ENCODE assay signal across 26 cellular contexts in the genomic region with DNA sequence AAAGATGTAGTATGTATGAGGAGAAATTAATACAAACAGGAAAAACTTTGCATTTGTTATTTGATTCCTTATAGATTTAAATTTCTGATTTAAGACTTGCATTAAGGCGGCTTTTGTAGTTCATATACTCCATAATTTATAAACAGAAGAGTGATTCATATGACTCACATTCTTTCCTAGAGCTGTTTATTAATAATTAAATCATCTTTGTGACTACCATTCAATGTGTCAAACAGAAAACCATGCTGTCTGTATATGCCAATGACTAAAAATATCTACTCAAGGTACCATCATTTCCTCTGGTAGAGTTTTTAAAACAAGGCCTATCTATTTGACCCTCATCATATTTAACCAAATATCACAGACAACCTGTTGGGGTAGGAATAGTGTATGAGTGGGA.
DNase-seq lines count a peak whose midpoint lies in the region; ATAC-seq and TF ChIP-seq lines count a peak whose summit lies in the region.
"Had no signal": no experiment of that assay in that cellular context is flagged by ENCODE, and none has a peak within 500 bp of the region (broad histone marks: within the 10 kb centered on the region; RNA-seq: fewer than 3 reads in every experiment).

No MANE protein-coding gene starts in this region.

- 0 out of 2 replicates have a peak overlapping the region, but pooled peaks have one; percentile 53 for H2AK5ac ChIP-seq in IMR-90 (ENCODE audit: low read depth, low read length)

- dilution Hi-C loops in IMR-90 (cut with HindIII; ENCODE audit: low sequenced_read_pairs, unreplicated experiment) = no loop called here

- no peak overlapping the region for H3K27ac ChIP-seq in BLaER1
- H3K27ac ChIP-seq in IMR-90 (ENCODE audit: insufficient read depth, low read length) = no peak overlapping the region
- H3K27ac ChIP-seq in CD4-positive, alpha-beta memory T cell (ENCODE audit: low read depth, low read length) = no peak overlapping the region
- H3K27ac ChIP-seq in spleen = no peak overlapping the region
- H3K27ac ChIP-seq: RWPE1 had no signal

- H2BK20ac ChIP-seq in IMR-90 (ENCODE audit: low read depth, low read length) = 0 out of 2 replicates have a peak overlapping the region, but pooled peaks have one; percentile 5

- no peak overlapping the region for H4K91ac ChIP-seq in IMR-90 (ENCODE audit: insufficient read depth, low read depth, low read length)

- no peak overlapping the region for H3K4me3 ChIP-seq in BLaER1
- no peak overlapping the region for H3K4me3 ChIP-seq in IMR-90 (ENCODE audit: insufficient read depth, low read depth, low read length)
- H3K4me3 ChIP-seq in CD4-positive, alpha-beta memory T cell (ENCODE audit: low read length in 2 of 2) = no peak overlapping the region
- no peak overlapping the region for H3K4me3 ChIP-seq in spleen
- H3K4me3 ChIP-seq: GM12878, GM23338, HAP-1 had no signal

- H3K4me2 ChIP-seq in BLaER1 (peak overlapping the region; percentile 15; the same call in 1 of the 2 replicates), IMR-90 (ENCODE audit: low read depth, low read length) (no peak overlapping the region)
- H3K4me2 ChIP-seq: GM23338 had no signal

- no peak for TF ChIP-seq POLR2A in IMR-90 (IDR thresholded peaks at IDR 0.05; ENCODE audit: low read depth, low read length)
- TF ChIP-seq POLR2A in spleen (IDR thresholded peaks at IDR 0.05) = no peak

- H2BK120ac ChIP-seq in IMR-90 (ENCODE audit: low read depth, low read length) = peak overlapping the region; percentile 32; the same call in 1 of the 2 replicates

- peak overlapping the region; percentile 67 for H3K27ac Mint-ChIP-seq in nephron progenitor cell
- peak overlapping the region in 1 of 7 donors; percentile 43 for H3K27ac Mint-ChIP-seq in CD4-positive, alpha-beta memory T cell
- H3K27ac Mint-ChIP-seq in activated CD4-positive, alpha-beta T cell treated with anti-CD3 and anti-CD28 coated beads, Interleukin-2, amount 10 ng/mL, durations not matched to agents 7 days and 5 days = no peak overlapping the region
- H3K27ac Mint-ChIP-seq: CD4-positive, CD25-positive, alpha-beta regulatory T cell; IgD-negative memory B cell had no signal

- H3K9ac ChIP-seq in BLaER1 (no peak overlapping the region), IMR-90 (ENCODE audit: low read depth, low read length) (no peak overlapping the region)

- no peak overlapping the region for H3K56ac ChIP-seq in IMR-90 (ENCODE audit: extremely low read depth, insufficient read depth, low read length)

- 0 out of 4 replicates have a peak overlapping the region, but pooled peaks of 1 of the 2 experiments have one; percentile 22 for H4K8ac ChIP-seq in IMR-90 (ENCODE audit: low read depth in 2 of 2, low read length in 2 of 2)

- intact Hi-C loops in IMR-90 (cut with micrococcal nuclease) (no loop called here), spleen (cut with DNase I; ENCODE audit: low total_unique reads) (no loop called here)
- intact Hi-C loops in CD4-positive, alpha-beta memory T cell (cut with micrococcal nuclease) = no loop called here

- H3K79me1 ChIP-seq in IMR-90 (ENCODE audit: low read depth in 1 of 2, low read length in 2 of 2) = no peaks in the 10 kb centered on the region

- no peaks in the 10 kb centered on the region for H3K9me3 Mint-ChIP-seq in nephron progenitor cell
- peaks cover 0 to 1% (median 0%) of the 10 kb centered on the region in 8 donors for H3K9me3 Mint-ChIP-seq in CD4-positive, alpha-beta memory T cell
- H3K9me3 Mint-ChIP-seq in activated CD4-positive, alpha-beta T cell treated with anti-CD3 and anti-CD28 coated beads, Interleukin-2, amount 10 ng/mL, durations not matched to agents 7 days and 5 days = no peaks in the 10 kb centered on the region
- H3K9me3 Mint-ChIP-seq: GM23338 had no signal

- no peak overlapping the region for H3K18ac ChIP-seq in IMR-90 (ENCODE audit: low read depth, low read length)

- no peaks in the 10 kb centered on the region for H3K27me3 Mint-ChIP-seq in nephron progenitor cell (ENCODE audit: low read depth, poor library complexity)
- H3K27me3 Mint-ChIP-seq in CD4-positive, alpha-beta memory T cell = no peaks in the 10 kb centered on the region
- H3K27me3 Mint-ChIP-seq in activated CD4-positive, alpha-beta T cell treated with anti-CD3 and anti-CD28 coated beads, Interleukin-2, amount 10 ng/mL, durations not matched to agents 7 days and 5 days = no peaks in the 10 kb centered on the region
- H3K27me3 Mint-ChIP-seq: CD4-positive, CD25-positive, alpha-beta regulatory T cell; IgD-negative memory B cell had no signal

- H3K27me3 ChIP-seq in BLaER1 (no peaks in the 10 kb centered on the region), IMR-90 (ENCODE audit: control insufficient read depth, insufficient read depth, low read length) (no peaks in the 10 kb centered on the region), spleen (replicated peaks in 1 of 7) (no peaks in the 10 kb centered on the region)
- H3K27me3 ChIP-seq in CD4-positive, alpha-beta memory T cell (ENCODE audit: insufficient read depth, low read length) = no peaks in the 10 kb centered on the region
- H3K27me3 ChIP-seq: BE2C had no signal

- no CpG with 5 or more reads among the region's 1 CpG for WGBS in IMR-90 (ENCODE audit: extremely low coverage in 2 of 2, insufficient read length in 1 of 2), 2 experiments
- WGBS in spleen, 5 donors = 87 to 100% (median 95%) methylated on average over 1 of the region's 1 CpG

- peak overlapping the region; percentile 82; the same call in 1 of the 2 replicates for H3K23ac ChIP-seq in IMR-90 (ENCODE audit: low read depth, low read length)

- peak overlapping the region; percentile 2 for H2BK5ac ChIP-seq in IMR-90 (ENCODE audit: low read depth, low read length, poor library complexity, severe bottlenecking)

- peak overlapping the region; percentile 34; the same call in 1 of the 3 replicates for H2BK15ac ChIP-seq in IMR-90 (ENCODE audit: low read depth, low read length)

- H2AK9ac ChIP-seq in IMR-90 (replicated peaks; ENCODE audit: low read depth, low read length, poor library complexity) = no peak overlapping the region

- DNase-seq in IMR-90 (peak; percentile 25), dermis blood vessel endothelial cell (peak; percentile 1), nephron progenitor cell (no peak), spleen (no peak)
- DNase-seq in CD4-positive, alpha-beta memory T cell = no peak
- DNase-seq in activated CD4-positive, alpha-beta T cell treated with anti-CD3 and anti-CD28 coated beads, Interleukin-2, amount 50 U/mL, for 4 hours = no peak
- no peak for DNase-seq in activated CD4-positive, alpha-beta T cell treated with anti-CD3 and anti-CD28 coated beads, Interleukin-2, amount 10 ng/mL, durations not matched to agents 7 days and 5 days
- DNase-seq: BE2C; CD4-positive, CD25-positive, alpha-beta regulatory T cell; COR-L47; DMS 273 treated with DMSO at 0.1 percent for 48 hours; DMS79 treated with DMSO at 0.1 percent for 48 hours; Karpas-422; NCI-H1417; NCI-H187; NCI-H2107; NCI-H446 treated with DMSO at 0.1 percent for 48 hours; NCI-H526 treated with DMSO at 0.1 percent for 48 hours; SIG-M5 had no signal

- peaks cover 40% of the 10 kb centered on the region for H3K36me3 Mint-ChIP-seq in nephron progenitor cell (ENCODE audit: low read depth)
- H3K36me3 Mint-ChIP-seq in CD4-positive, alpha-beta memory T cell = no peaks in the 10 kb centered on the region
- H3K36me3 Mint-ChIP-seq in activated CD4-positive, alpha-beta T cell treated with anti-CD3 and anti-CD28 coated beads, Interleukin-2, amount 10 ng/mL, durations not matched to agents 7 days and 5 days (ENCODE audit: low read depth) = no peaks in the 10 kb centered on the region
- H3K36me3 Mint-ChIP-seq: CD4-positive, CD25-positive, alpha-beta regulatory T cell; IgD-negative memory B cell had no signal

- no TSS peak for BruUV-seq in IMR-90 (replicated peaks; lab: Mats Ljungman, UMichigan)

- peak overlapping the region; percentile 55; the same call in 1 of the 2 replicates for H3K4ac ChIP-seq in IMR-90 (ENCODE audit: low read depth, low read length)

- H2AFZ ChIP-seq in IMR-90 (replicated peaks; ENCODE audit: low read length, poor library complexity) = no peak overlapping the region
- H2AFZ ChIP-seq: GM23338 had no signal

- no peak for TF ChIP-seq CTCF in IMR-90 (conservative IDR thresholded peaks at IDR 0.05; ENCODE audit: low read depth, low read length)
- TF ChIP-seq CTCF in nephron progenitor cell (IDR thresholded peaks at IDR 0.05) = no peak
- TF ChIP-seq CTCF in spleen (IDR thresholded peaks at IDR 0.05 in 8 of 11, conservative IDR thresholded peaks at IDR 0.05 in 3 of 11) = no peak

- H4K20me1 ChIP-seq in BLaER1 = no peaks in the 10 kb centered on the region
- no peaks in the 10 kb centered on the region for H4K20me1 ChIP-seq in IMR-90 (ENCODE audit: insufficient read depth, low read length)

- H3K4me3 Mint-ChIP-seq in nephron progenitor cell = no peak overlapping the region
- H3K4me3 Mint-ChIP-seq in CD4-positive, alpha-beta memory T cell = no peak overlapping the region
- no peak overlapping the region for H3K4me3 Mint-ChIP-seq in activated CD4-positive, alpha-beta T cell treated with anti-CD3 and anti-CD28 coated beads, Interleukin-2, amount 10 ng/mL, durations not matched to agents 7 days and 5 days
- H3K4me3 Mint-ChIP-seq: CD4-positive, CD25-positive, alpha-beta regulatory T cell; GM23338; IgD-negative memory B cell had no signal

- peaks cover 4% of the 10 kb centered on the region for H3K9me1 ChIP-seq in IMR-90 (ENCODE audit: insufficient read depth, low read length)

- peaks cover 53% of the 10 kb centered on the region for H3K4me1 Mint-ChIP-seq in nephron progenitor cell
- peaks cover 0 to 6% (median 3%) of the 10 kb centered on the region in 4 donors for H3K4me1 Mint-ChIP-seq in CD4-positive, alpha-beta memory T cell
- H3K4me1 Mint-ChIP-seq in activated CD4-positive, alpha-beta T cell treated with anti-CD3 and anti-CD28 coated beads, Interleukin-2, amount 10 ng/mL, durations not matched to agents 7 days and 5 days = peaks cover 6% of the 10 kb centered on the region
- H3K4me1 Mint-ChIP-seq: IgD-negative memory B cell had no signal

- H3K4me1 ChIP-seq in BLaER1 = peaks cover 16% of the 10 kb centered on the region
- H3K4me1 ChIP-seq in IMR-90 (ENCODE audit: control insufficient read depth, insufficient read depth, low read length) = peaks cover 6% of the 10 kb centered on the region
- H3K4me1 ChIP-seq in CD4-positive, alpha-beta memory T cell (ENCODE audit: insufficient read depth, low read length) = no peaks in the 10 kb centered on the region
- H3K4me1 ChIP-seq in spleen = no peaks in the 10 kb centered on the region
- H3K4me1 ChIP-seq: HAP-1 had no signal

- peaks cover 44% of the 10 kb centered on the region for H3K36me3 ChIP-seq in BLaER1
- H3K36me3 ChIP-seq in IMR-90 (ENCODE audit: control insufficient read depth, insufficient read depth, low read length) = peaks cover 2% of the 10 kb centered on the region; the same call in 1 of the 2 replicates
- H3K36me3 ChIP-seq in CD4-positive, alpha-beta memory T cell (ENCODE audit: insufficient read depth, low read length) = no peaks in the 10 kb centered on the region
- H3K36me3 ChIP-seq in spleen = no peaks in the 10 kb centered on the region
- H3K36me3 ChIP-seq: HAP-1 had no signal

- peak overlapping the region; percentile 22; the same call in 1 of the 2 replicates for H3K14ac ChIP-seq in IMR-90 (replicated peaks; ENCODE audit: low read depth, low read length)

- POLR2A ChIA-PET in IMR-90 (lab: Charles Lee; ENCODE audit: unreplicated experiment) = no interaction called here
- POLR2A ChIA-PET in CD4-positive, alpha-beta memory T cell (lab: Charles Lee; ENCODE audit: partially characterized antibody) = no interaction called here
- POLR2A ChIA-PET in activated CD4-positive, alpha-beta T cell treated with anti-CD3 and anti-CD28 coated beads, Interleukin-2, amount 10 ng/mL, durations not matched to agents 7 days and 5 days (lab: Charles Lee) = no interaction called here

- in situ Hi-C loops in IMR-90 (cut with MboI; ENCODE audit: low sequenced_read_pairs) = no loop called here

- CTCF ChIA-PET in IMR-90 (lab: Yijun Ruan, JAX) = no interaction called here
- CTCF ChIA-PET in CD4-positive, alpha-beta memory T cell (lab: Charles Lee; ENCODE audit: partially characterized antibody) = no interaction called here
- CTCF ChIA-PET in activated CD4-positive, alpha-beta T cell treated with anti-CD3 and anti-CD28 coated beads, Interleukin-2, amount 10 ng/mL, durations not matched to agents 7 days and 5 days (lab: Charles Lee) = no interaction called here

- no peak overlapping the region for H4K5ac ChIP-seq in IMR-90 (ENCODE audit: low read depth, low read length)

- ATAC-seq in IMR-90 (ENCODE audit: low read depth) = peak; percentile 37; the same call in 1 of the 2 replicates
- ATAC-seq: GM12878, GM23338, SK-N-SH treated with all-trans-retinoic acid at 6 μM for 48 hours had no signal

- TF ChIP-seq RAD21 in IMR-90 (IDR thresholded peaks at IDR 0.05; ENCODE audit: low read length) = no peak

- H3K9me3 ChIP-seq in BLaER1 = no peaks in the 10 kb centered on the region
- H3K9me3 ChIP-seq in IMR-90 (ENCODE audit: control insufficient read depth, insufficient read depth, low read length) = no peaks in the 10 kb centered on the region
- H3K9me3 ChIP-seq in CD4-positive, alpha-beta memory T cell (ENCODE audit: control insufficient read depth in 1 of 2, low read length in 2 of 2) = no peaks in the 10 kb centered on the region
- H3K9me3 ChIP-seq in spleen = no peaks in the 10 kb centered on the region
- H3K9me3 ChIP-seq: BE2C, HAP-1 had no signal

Comparison
In these comparisons a context has a peak if more than half of its experiments do, and no peak if none do; other contexts are left out.
1. DNase-seq: peak in IMR-90 (single experiment) and dermis blood vessel endothelial cell (single experiment); none in nephron progenitor cell (single experiment), CD4-positive, alpha-beta memory T cell (0 of 5), activated CD4-positive, alpha-beta T cell treated with anti-CD3 and anti-CD28 coated beads, Interleukin-2, amount 50 U/mL, for 4 hours (0 of 2), activated CD4-positive, alpha-beta T cell treated with anti-CD3 and anti-CD28 coated beads, Interleukin-2, amount 10 ng/mL, durations not matched to agents 7 days and 5 days (single experiment) and spleen (single experiment).